Comparison of ENCODE assay signal across 8 cellular contexts in genomic region chr6:30829016-30829415, GRCh38. TPM values are rescaled to one million over a fixed set of nuclear protein-coding genes. Genes with fewer than 3 reads are reported as not detected.
DNase-seq lines count a peak whose midpoint lies in the region; ATAC-seq, FAIRE-seq and TF ChIP-seq lines count a peak whose summit lies in the region.

No MANE protein-coding gene starts in this region.

- 61% methylated on average over 4 of the region's 4 CpGs for WGBS in HepG2 (ENCODE audit: low lambda C conversion rate)
- 84% methylated on average over 4 of the region's 4 CpGs for WGBS in right lobe of liver (ENCODE audit: insufficient coverage, low coverage, low lambda C conversion rate, missing lambda C conversion rate)

- DNase-seq in HepG2 (ENCODE audit: low spot score), result no peak
- DNase-seq in right lobe of liver, result no peak
- no peak for DNase-seq in naive thymus-derived CD4-positive, alpha-beta T cell
- DNase-seq in uterus, result no peak
- no peak for DNase-seq in RKO (ENCODE audit: low spot score)
- no peak for DNase-seq in NK-92 treated with Interleukin-12 subunit alpha and Interleukin-12 subunit beta, amount 100 ng/mL, for 24 hours (lab: John Stamatoyannopoulos, UW)
- DNase-seq in DMS153 treated with DMSO at 0.1 percent for 48 hours (lab: John Stamatoyannopoulos, UW; ENCODE audit: unreplicated experiment), result no peak

- H3K9me3 Mint-ChIP-seq in brain, result no peaks in the 10 kb centered on the region
- H3K9me3 Mint-ChIP-seq in naive thymus-derived CD4-positive, alpha-beta T cell, result no peaks in the 10 kb centered on the region

- intact Hi-C loops in HepG2 (cut with micrococcal nuclease; ENCODE audit: unreplicated experiment), result loop anchor here (2.0 to 10.0 kb wide), 4 partner anchors 60 to 258 kb away; partner anchors contain the start of gene DHX16
- intact Hi-C loops in right lobe of liver (cut with DNase I), result loop anchor here in 1 of 2 donors (10.0 kb wide), 1 partner anchor 56 kb away; the partner anchor contains the start of gene DDR1
- intact Hi-C loops in naive thymus-derived CD4-positive, alpha-beta T cell (cut with micrococcal nuclease), result loop anchor here (2.0 to 5.0 kb wide), 5 partner anchors 60 to 258 kb away; partner anchors contain the start of gene FLOT1 (in 1 of the 2)
- intact Hi-C loops in uterus (cut with DNase I; ENCODE audit: low total_unique reads), result loop anchor here (5.0 kb wide), 1 partner anchor 48 kb away; no protein-coding TSS in a partner anchor

- no peak for FAIRE-seq in HepG2 (lab: Jason Lieb, UNC)

- no peak overlapping the region for H2AFZ ChIP-seq in HepG2 (ENCODE audit: low read length)

- peaks cover 54% of the 10 kb centered on the region for H3K4me1 ChIP-seq in HepG2 (ENCODE audit: insufficient read depth, low read length)
- peaks cover 0 to 10% (median 2%) of the 10 kb centered on the region in 4 donors for H3K4me1 ChIP-seq in right lobe of liver
- H3K4me1 ChIP-seq in naive thymus-derived CD4-positive, alpha-beta T cell (ENCODE audit: control insufficient read depth in 2 of 2, insufficient read depth in 2 of 2, low read length in 2 of 2), result peaks cover 37 to 45% of the 10 kb centered on the region in 2 donors
- H3K4me1 ChIP-seq in uterus, result no peaks in the 10 kb centered on the region

- TF ChIP-seq EP300 in HepG2 (IDR thresholded peaks at IDR 0.05; ENCODE audit: low read depth in 2 of 2, low read length in 2 of 2), result no peak
- no peak for TF ChIP-seq EP300 in HepG2 (CRISPR knock-in tag; IDR thresholded peaks at IDR 0.05; ENCODE audit: borderline replicate concordance)

- ATAC-seq in HepG2, result peak; percentile 3; the same call in 1 of the 3 replicates
- no peak for ATAC-seq in right lobe of liver
- ATAC-seq in naive thymus-derived CD4-positive, alpha-beta T cell, result no peak

- TF ChIP-seq CTCF in HepG2 (CRISPR knock-in tag; IDR thresholded peaks at IDR 0.05), result no peak
- no peak for TF ChIP-seq CTCF in right lobe of liver (IDR thresholded peaks at IDR 0.05)
- TF ChIP-seq CTCF in brain (conservative IDR thresholded peaks at IDR 0.05), result no peak
- TF ChIP-seq CTCF in uterus (IDR thresholded peaks at IDR 0.05), result no peak

- H3K4me2 ChIP-seq in HepG2 (ENCODE audit: low read depth, low read length), result peak overlapping the region; percentile 94

- H4K20me1 ChIP-seq in HepG2 (ENCODE audit: insufficient read depth, low read length), result no peaks in the 10 kb centered on the region

- H3K4me3 ChIP-seq in HepG2 (replicated peaks in 1 of 3; ENCODE audit: insufficient read depth in 1 of 3, low read depth in 2 of 3, low read length in 3 of 3) (no peak overlapping the region), right lobe of liver (no peak overlapping the region), uterus (no peak overlapping the region)
- H3K4me3 ChIP-seq in naive thymus-derived CD4-positive, alpha-beta T cell (ENCODE audit: low read length), result peak overlapping the region; percentile 80

- H3K9me3 ChIP-seq in HepG2 (ENCODE audit: low read length), result no peaks in the 10 kb centered on the region
- no peaks in the 10 kb centered on the region for H3K9me3 ChIP-seq in right lobe of liver
- no peaks in the 10 kb centered on the region for H3K9me3 ChIP-seq in naive thymus-derived CD4-positive, alpha-beta T cell (ENCODE audit: control insufficient read depth in 2 of 3, low read length in 3 of 3)
- no peaks in the 10 kb centered on the region for H3K9me3 ChIP-seq in uterus

- H3K27me3 ChIP-seq in HepG2 (ENCODE audit: control insufficient read depth in 1 of 2, insufficient read depth in 2 of 2, low read length in 2 of 2), result no peaks in the 10 kb centered on the region; a peak in 1 of 5 replicates
- H3K27me3 ChIP-seq in right lobe of liver, result no peaks in the 10 kb centered on the region
- no peaks in the 10 kb centered on the region for H3K27me3 ChIP-seq in naive thymus-derived CD4-positive, alpha-beta T cell (ENCODE audit: control insufficient read depth in 2 of 2, insufficient read depth in 2 of 2, low read length in 2 of 2)
- no peaks in the 10 kb centered on the region for H3K27me3 ChIP-seq in uterus

- H3K79me2 ChIP-seq in HepG2 (ENCODE audit: insufficient read depth, low read length), result no peaks in the 10 kb centered on the region

- no peak for TF ChIP-seq RAD21 in HepG2 (CRISPR knock-in tag; IDR thresholded peaks at IDR 0.05)

- H3K9ac ChIP-seq in HepG2 (ENCODE audit: insufficient read depth, low read depth, low read length), result no peak overlapping the region

- H3K36me3 Mint-ChIP-seq in brain, result no peaks in the 10 kb centered on the region
- peaks cover 5 to 26% (median 12%) of the 10 kb centered on the region in 5 donors for H3K36me3 Mint-ChIP-seq in naive thymus-derived CD4-positive, alpha-beta T cell

- CTCF ChIA-PET in HepG2 (lab: Yijun Ruan, JAX; ENCODE audit: low intra/inter-chr PET ratio, low total read pairs), result interaction anchor here (0.8 to 4.6 kb wide), 8 partner anchors 49 to 258 kb away, joined by 3 to 76 read pairs (median 6); partner anchors contain the start of genes FLOT1, IER3 and VARS2
- CTCF ChIA-PET in naive thymus-derived CD4-positive, alpha-beta T cell (lab: Charles Lee), result interaction anchor here (0.8 to 14.8 kb wide), 23 partner anchors 8 to 265 kb away, joined by 3 to 172 read pairs (median 4); partner anchors contain the start of genes DDR1 and VARS2

- H3K27ac ChIP-seq in HepG2 (ENCODE audit: extremely low read length, insufficient read depth, low read length) (no peak overlapping the region), right lobe of liver (peak overlapping the region in 1 of 3 donors; percentile 11), uterus (peak overlapping the region; percentile 54 to 59)
- H3K27ac ChIP-seq in naive thymus-derived CD4-positive, alpha-beta T cell (ENCODE audit: low read depth, low read length), result peak overlapping the region; percentile 84

- POLR2A ChIA-PET in HepG2 (lab: Yijun Ruan, JAX), result interaction anchor here (0.9 to 4.5 kb wide), 12 partner anchors 15 to 258 kb away, joined by 3 to 29 read pairs (median 4); partner anchors contain the start of genes DDR1, DHX16, FLOT1 and GTF2H4
- POLR2A ChIA-PET in naive thymus-derived CD4-positive, alpha-beta T cell (lab: Charles Lee), result interaction anchor here (0.7 to 2.9 kb wide), 13 partner anchors 10 to 261 kb away, joined by 3 to 20 read pairs (median 6); partner anchors contain the start of genes DDR1 and VARS2

- peaks cover 36% of the 10 kb centered on the region for H3K4me1 Mint-ChIP-seq in brain
- peaks cover 51 to 92% (median 85%) of the 10 kb centered on the region in 7 donors for H3K4me1 Mint-ChIP-seq in naive thymus-derived CD4-positive, alpha-beta T cell

- no TSS peak for BruUV-seq in HepG2 (replicated peaks; lab: Mats Ljungman, UMichigan)

- H3K27ac Mint-ChIP-seq in brain, result peak overlapping the region; percentile 44 to 95 (median 86)
- peak overlapping the region; percentile 82 to 99 (median 96) for H3K27ac Mint-ChIP-seq in naive thymus-derived CD4-positive, alpha-beta T cell

- in situ Hi-C loops in HepG2 (cut with HindIII; ENCODE audit: extremely low pct_ligation_motif_present, low pct_unique_long_range_greater_than_20kb), result loop anchor here (5.0 kb wide), 3 partner anchors 48 to 258 kb away; partner anchors contain the start of genes FLOT1 and IER3

- H3K36me3 ChIP-seq in HepG2 (replicated peaks in 1 of 2; ENCODE audit: control insufficient read depth in 1 of 2, insufficient read depth in 2 of 2, low read length in 2 of 2) (no peaks in the 10 kb centered on the region), right lobe of liver (no peaks in the 10 kb centered on the region), uterus (no peaks in the 10 kb centered on the region)
- peaks cover 0 to 17% (median 0%) of the 10 kb centered on the region in 3 experiments for H3K36me3 ChIP-seq in naive thymus-derived CD4-positive, alpha-beta T cell (ENCODE audit: control insufficient read depth in 2 of 3, insufficient read depth in 3 of 3, low read length in 3 of 3)

- H3K27me3 Mint-ChIP-seq in brain, result no peaks in the 10 kb centered on the region
- no peaks in the 10 kb centered on the region for H3K27me3 Mint-ChIP-seq in naive thymus-derived CD4-positive, alpha-beta T cell

- TF ChIP-seq POLR2A in HepG2 (IDR thresholded peaks at IDR 0.05; ENCODE audit: insufficient read depth in 1 of 2, low read depth in 2 of 2, low read length in 2 of 2), result no peak
- no peak for TF ChIP-seq POLR2A in right lobe of liver (IDR thresholded peaks at IDR 0.05)
- TF ChIP-seq POLR2A in uterus (IDR thresholded peaks at IDR 0.05), result no peak

- H3K4me3 Mint-ChIP-seq in brain, result no peak overlapping the region
- H3K4me3 Mint-ChIP-seq in naive thymus-derived CD4-positive, alpha-beta T cell, result peak overlapping the region; percentile 89 to 100 (median 96)

TF ChIP-seq in HepG2, 621 proteins besides CTCF, POLR2A, EP300 and RAD21 (continues in another document):
- TF ChIP-seq EED (CRISPR knock-in tag; IDR thresholded peaks at IDR 0.05) (0 out of 2 replicates have a peak, but pooled peaks have one; percentile 4), PAF1 (CRISPR knock-in tag; IDR thresholded peaks at IDR 0.05) (no peak)

RNA-seq across cellular contexts. Expression of gene DDR1, which starts 55.3 kb away (rescaled TPM):
- 7.0 and 16.7 TPM in 2 replicates for total RNA-seq in HepG2 (2016; rRNA removed; fragmentation: Illumina TruSeq; extraction: Trizol)
- total RNA-seq in HepG2 (2016; cell fraction: cytosol; rRNA removed; fragmentation: Illumina TruSeq; extraction: Trizol; ENCODE audit: low read depth), result 5.8 and 8.2 TPM in 2 replicates
- total RNA-seq in HepG2 (2016; cell fraction: insoluble cytoplasmic fraction; rRNA removed; fragmentation: Illumina TruSeq; extraction: Trizol), result 6.0 and 18.2 TPM in 2 replicates
- total RNA-seq in HepG2 (2016; cell fraction: membrane; rRNA removed; fragmentation: Illumina TruSeq; extraction: Trizol), result 8.1 and 9.1 TPM in 2 replicates
- total RNA-seq in HepG2 (2016; cell fraction: nucleus; rRNA removed; fragmentation: Illumina TruSeq; extraction: Trizol), result 18.1 and 22.9 TPM in 2 replicates
- 20.2 and 25.0 TPM in 2 replicates for polyA plus RNA-seq in HepG2 (2011; rRNA removed)
- 18.2 and 20.9 TPM in 2 replicates for polyA plus RNA-seq in HepG2 (2011; cell fraction: cytosol; rRNA removed)
- polyA plus RNA-seq in HepG2 (2011; cell fraction: nucleus; rRNA removed), result 49.4 and 65.3 TPM in 2 replicates
- polyA plus RNA-seq in HepG2 (2012), result 21.2 TPM in 2 replicates
- 1.3 and 1.5 TPM in 2 replicates for polyA plus RNA-seq in HepG2 (2016; cell fraction: cytosol; fragmentation: Illumina TruSeq; extraction: Trizol; ENCODE audit: low read depth)
- polyA plus RNA-seq in HepG2 (2016; cell fraction: insoluble cytoplasmic fraction; fragmentation: Illumina TruSeq; extraction: Trizol; ENCODE audit: low read depth), result 6.6 and 7.2 TPM in 2 replicates
- 3.5 and 3.7 TPM in 2 replicates for polyA plus RNA-seq in HepG2 (2016; cell fraction: membrane; fragmentation: Illumina TruSeq; extraction: Trizol; ENCODE audit: low read depth)
- polyA plus RNA-seq in HepG2 (2016; cell fraction: nucleus; fragmentation: Illumina TruSeq; extraction: Trizol; ENCODE audit: insufficient read depth, low read depth), result 37.9 and 40.3 TPM in 2 replicates
- 53.5 and 64.7 TPM in 2 replicates for polyA minus RNA-seq in HepG2 (2011; rRNA and poly(A)+ RNA removed; ENCODE audit: low replicate concordance)
- polyA minus RNA-seq in HepG2 (2011; cell fraction: cytosol; rRNA and poly(A)+ RNA removed), result 28.8 and 29.1 TPM in 2 replicates
- polyA minus RNA-seq in HepG2 (2011; cell fraction: nucleus; rRNA and poly(A)+ RNA removed), result 25.2 and 31.7 TPM in 2 replicates
- 1 to 10 TPM; 3.2 to 9.9 (median 5.0) TPM for total RNA-seq in right lobe of liver
- polyA plus RNA-seq in brain (ENCODE audit: insufficient read depth, low read depth, low replicate concordance), result 221 TPM
- total RNA-seq in naive thymus-derived CD4-positive, alpha-beta T cell, result 10 to 100 TPM; 13.7 to 23.8 (median 18.6) TPM
- 1 to 10 TPM; 1.8 to 8.6 TPM for polyA plus RNA-seq in naive thymus-derived CD4-positive, alpha-beta T cell
- total RNA-seq in uterus, result 10 to 100 TPM in 2 of 4 donors, 1 to 10 TPM in 2; 2.1 to 74.1 (median 30.3) TPM

Comparison
In these comparisons a context has a peak if more than half of its experiments do, and no peak if none do; other contexts are left out.
1. H3K4me3 Mint-ChIP-seq: peak in naive thymus-derived CD4-positive, alpha-beta T cell (10 of 10); none in brain (0 of 5).